Comparison of ENCODE assay signal across 19 cellular contexts in genomic region chr11:61116426-61117214, GRCh38. TPM values are rescaled to one million over a fixed set of nuclear protein-coding genes. Genes with fewer than 3 reads are reported as not detected.
A peak's percentile ranks its signal among the peaks of the same experiment; 100 is the strongest.
DNase-seq lines count a peak whose midpoint lies in the region; ATAC-seq, FAIRE-seq and TF ChIP-seq lines count a peak whose summit lies in the region.
"Had no signal": no experiment of that assay in that cellular context is flagged by ENCODE, and none has a peak within 500 bp of the region (broad histone marks: within the 10 kb centered on the region; RNA-seq: fewer than 3 reads in every experiment).

No MANE protein-coding gene starts in this region.

- ATAC-seq in mucosa of descending colon: peak; percentile 68
- no peak for ATAC-seq in Right ventricle myocardium inferior
- ATAC-seq: esophagus mucosa, heart right ventricle had no signal

- peaks cover 72% of the 10 kb centered on the region for H3K36me3 ChIP-seq in CD4-positive, alpha-beta memory T cell (ENCODE audit: insufficient read depth, low read length)
- H3K36me3 ChIP-seq in mucosa of descending colon (ENCODE audit: low read depth) (no peaks in the 10 kb centered on the region), Karpas-422 (ENCODE audit: insufficient read depth, low read length) (no peaks in the 10 kb centered on the region)
- H3K36me3 ChIP-seq: BLaER1, colonic mucosa, heart right ventricle, ovary, stomach had no signal

- POLR2A ChIA-PET in CD4-positive, alpha-beta memory T cell (lab: Charles Lee; ENCODE audit: partially characterized antibody): interaction anchor here (0.6 to 10.3 kb wide), 9 partner anchors 11 to 74 kb away, joined by 3 to 173 read pairs (median 28); partner anchors contain the start of gene CD5

- CTCF ChIA-PET in CD4-positive, alpha-beta memory T cell (lab: Charles Lee; ENCODE audit: partially characterized antibody): interaction anchor here (0.9 to 5.5 kb wide), 8 partner anchors 9 to 203 kb away, joined by 3 to 34 read pairs (median 4); partner anchors contain the start of gene TMEM109

- no peaks in the 10 kb centered on the region for H3K27me3 ChIP-seq in CD4-positive, alpha-beta memory T cell (ENCODE audit: insufficient read depth, low read length)
- H3K27me3 ChIP-seq in Karpas-422 (ENCODE audit: low read length): no peaks in the 10 kb centered on the region
- H3K27me3 ChIP-seq: BLaER1, colonic mucosa, heart right ventricle, ovary, stomach had no signal

- no peak overlapping the region for H3K4me3 ChIP-seq in CD4-positive, alpha-beta memory T cell (ENCODE audit: low read length in 2 of 2)
- H3K4me3 ChIP-seq in mucosa of descending colon (no peak overlapping the region), Karpas-422 (ENCODE audit: low read length) (no peak overlapping the region)
- H3K4me3 ChIP-seq: BLaER1, colonic mucosa, heart right ventricle, ovary, stomach had no signal

- H3K4me1 ChIP-seq in CD4-positive, alpha-beta memory T cell (ENCODE audit: insufficient read depth, low read length): peaks cover 96% of the 10 kb centered on the region
- H3K4me1 ChIP-seq in mucosa of descending colon (ENCODE audit: low read depth) (peaks cover 10% of the 10 kb centered on the region), Karpas-422 (ENCODE audit: low read length) (no peaks in the 10 kb centered on the region)
- H3K4me1 ChIP-seq: colonic mucosa had no signal

- H3K9me3 Mint-ChIP-seq in CD4-positive, alpha-beta memory T cell: peaks cover 0 to 2% (median 0%) of the 10 kb centered on the region in 8 donors
- no peaks in the 10 kb centered on the region for H3K9me3 Mint-ChIP-seq in activated naive CD8-positive, alpha-beta T cell (ENCODE audit: low read depth)
- H3K9me3 Mint-ChIP-seq: HFFc6 had no signal

- peak overlapping the region; percentile 70 for H3K27ac ChIP-seq in CD4-positive, alpha-beta memory T cell (ENCODE audit: low read depth, low read length)
- no peak overlapping the region for H3K27ac ChIP-seq in Karpas-422 (ENCODE audit: low read length)
- H3K27ac ChIP-seq: BLaER1, colonic mucosa, heart right ventricle, ovary, stomach had no signal

- no peaks in the 10 kb centered on the region for H4K20me1 ChIP-seq in Karpas-422 (ENCODE audit: insufficient read depth, low read depth, low read length)
- H4K20me1 ChIP-seq: BLaER1 had no signal

- H3K79me2 ChIP-seq in Karpas-422 (ENCODE audit: low read length): no peaks in the 10 kb centered on the region

- peaks cover 34 to 88% (median 70%) of the 10 kb centered on the region in 4 donors for H3K4me1 Mint-ChIP-seq in CD4-positive, alpha-beta memory T cell
- H3K4me1 Mint-ChIP-seq in activated naive CD8-positive, alpha-beta T cell (ENCODE audit: low read depth): peaks cover 89% of the 10 kb centered on the region

- no peak for TF ChIP-seq CTCF in mucosa of descending colon (IDR thresholded peaks at IDR 0.05)

- no peak overlapping the region for H3K4me2 ChIP-seq in Karpas-422 (ENCODE audit: low read depth, low read length, poor library complexity, severe bottlenecking)
- H3K4me2 ChIP-seq: BLaER1 had no signal

- intact Hi-C loops in CD4-positive, alpha-beta memory T cell (cut with micrococcal nuclease): no loop called here
- intact Hi-C loops in mucosa of descending colon (cut with DNase I, micrococcal nuclease): no loop called here
- intact Hi-C loops in Right ventricle myocardium inferior (cut with DNase I): no loop called here

- no peaks in the 10 kb centered on the region for H3K9me2 ChIP-seq in Karpas-422 (replicated peaks; ENCODE audit: insufficient read depth, low read length)

- peak overlapping the region in 5 of 8 donors; percentile 26 to 70 (median 36) for H3K4me3 Mint-ChIP-seq in CD4-positive, alpha-beta memory T cell
- peak overlapping the region; percentile 77 for H3K4me3 Mint-ChIP-seq in activated naive CD8-positive, alpha-beta T cell
- H3K4me3 Mint-ChIP-seq: HFFc6 had no signal

- FAIRE-seq in GM12892 (lab: Jason Lieb, UNC): peak; percentile 95
- FAIRE-seq: keratinocyte had no signal

- DNase-seq in CD4-positive, alpha-beta memory T cell: no peak
- no peak for DNase-seq in GM12892 (ENCODE audit: insufficient read length)
- peak in 1 of 3 donors; percentile 26 for DNase-seq in mucosa of descending colon
- no peak for DNase-seq in Karpas-422
- no peak for DNase-seq in cerebellar nuclear complex (lab: John Stamatoyannopoulos, UW)
- no peak for DNase-seq in Right ventricle myocardium inferior (ENCODE audit: missing footprints)
- DNase-seq: amygdala, colonic mucosa, DND-41, heart right ventricle, HFFc6, midbrain, ovary, SHP77 treated with DMSO at 0.1 percent for 48 hours, stomach had no signal

- H3K9ac ChIP-seq in Karpas-422 (ENCODE audit: low read length): no peak overlapping the region
- H3K9ac ChIP-seq: BLaER1 had no signal

- H2AFZ ChIP-seq in Karpas-422 (ENCODE audit: low read length): no peak overlapping the region

- H3K9me3 ChIP-seq in CD4-positive, alpha-beta memory T cell (ENCODE audit: control insufficient read depth in 1 of 2, low read length in 2 of 2): no peaks in the 10 kb centered on the region
- H3K9me3 ChIP-seq in mucosa of descending colon: no peaks in the 10 kb centered on the region
- no peaks in the 10 kb centered on the region for H3K9me3 ChIP-seq in Karpas-422 (ENCODE audit: low read length)
- H3K9me3 ChIP-seq: BLaER1, colonic mucosa, heart right ventricle, ovary, stomach had no signal

- H3K27ac Mint-ChIP-seq in CD4-positive, alpha-beta memory T cell: peak overlapping the region in 6 of 7 donors; percentile 77 to 94 (median 84)
- H3K27ac Mint-ChIP-seq in activated naive CD8-positive, alpha-beta T cell: peak overlapping the region; percentile 97
- H3K27ac Mint-ChIP-seq: HFFc6 had no signal

- H3K27me3 Mint-ChIP-seq in CD4-positive, alpha-beta memory T cell: no peaks in the 10 kb centered on the region
- no peaks in the 10 kb centered on the region for H3K27me3 Mint-ChIP-seq in activated naive CD8-positive, alpha-beta T cell

- no peak for TF ChIP-seq POLR2A in GM12892 (IDR thresholded peaks at IDR 0.05; ENCODE audit: low read depth, low read length)

- H3K36me3 Mint-ChIP-seq in CD4-positive, alpha-beta memory T cell: peaks cover 54 to 89% of the 10 kb centered on the region in 2 donors
- peaks cover 23% of the 10 kb centered on the region for H3K36me3 Mint-ChIP-seq in activated naive CD8-positive, alpha-beta T cell

RNA-seq across cellular contexts. Expression of gene CD5, which starts 14.3 kb away (rescaled TPM):
- 100 to 1,000 TPM; 283 to 289 TPM for total RNA-seq in CD4-positive, alpha-beta memory T cell
- polyA plus RNA-seq in CD4-positive, alpha-beta memory T cell: 100 to 1,000 TPM; 170 to 323 TPM
- polyA plus RNA-seq in GM12892 (2012; ENCODE audit: missing spikeins): 0.15 TPM
- 1 to 10 TPM; 1.2 to 3.4 (median 1.5) TPM for total RNA-seq in mucosa of descending colon
- not detected in 2 replicates for total RNA-seq in Karpas-422 (2014; rRNA removed; shearing (Covaris generic); ENCODE audit: low replicate concordance)
- total RNA-seq in Right ventricle myocardium inferior: not detected
- total RNA-seq: HFFc6 had no signal
- polyA plus RNA-seq: keratinocyte had no signal

RNA-seq across cellular contexts. Expression of gene VPS37C, which starts 44.6 kb away (rescaled TPM):
- total RNA-seq in CD4-positive, alpha-beta memory T cell: 1 to 10 TPM; 7.3 to 7.9 TPM
- under 1 TPM; 0.25 to 0.93 TPM for polyA plus RNA-seq in CD4-positive, alpha-beta memory T cell
- 6.6 TPM for polyA plus RNA-seq in GM12892 (2012; ENCODE audit: missing spikeins)
- total RNA-seq in mucosa of descending colon (10 to 100 TPM; 28.5 to 30.8 (median 28.5) TPM), Right ventricle myocardium inferior (16.5 TPM)
- 11.3 and 13.8 TPM in 2 replicates for total RNA-seq in Karpas-422 (2014; rRNA removed; shearing (Covaris generic); ENCODE audit: low replicate concordance)

Comparison
In these comparisons a context has a peak if more than half of its experiments do, and no peak if none do; other contexts are left out.
1. RNA of gene CD5, which starts 14.3 kb away (total RNA-seq): 283 to 289 TPM in CD4-positive, alpha-beta memory T cell; 1.2 to 3.4 TPM in mucosa of descending colon, not detected in Right ventricle myocardium inferior (single experiment) and not detected in Karpas-422; every median in the first group is over 10 times any median in the second.